In genomic region chr11:46808804-46809431, GRCh38 we compare ENCODE assay signal across 10 cellular contexts. TPM values are rescaled to one million over a fixed set of nuclear protein-coding genes. Genes with fewer than 3 reads are reported as not detected.
DNase-seq lines count a peak whose midpoint lies in the region; ATAC-seq and TF ChIP-seq lines count a peak whose summit lies in the region.
"Had no signal": no experiment of that assay in that cellular context is flagged by ENCODE, and none has a peak within 500 bp of the region (broad histone marks: within the 10 kb centered on the region; RNA-seq: fewer than 3 reads in every experiment).

No MANE protein-coding gene starts in this region.

- ATAC-seq in HG03175 (IDR thresholded peaks at IDR 0.05; ENCODE audit: unreplicated experiment), result no peak

- peak; percentile 1 for DNase-seq in DMS153 treated with DMSO at 0.1 percent for 48 hours (lab: John Stamatoyannopoulos, UW; ENCODE audit: unreplicated experiment)
- no peak for DNase-seq in DMS153 (lab: John Stamatoyannopoulos, UW)
- DNase-seq in LNCaP clone FGC (ENCODE audit: low read depth), result no peak
- DNase-seq in activated T-cell treated with anti-CD3 and anti-CD28 coated beads, Interleukin-2, amount 50 U/mL, for 1 hour, result no peak
- DNase-seq in GDM1 (lab: John Stamatoyannopoulos, UW), result no peak
- DNase-seq: left cardiac atrium had no signal

- H3K4me3 ChIP-seq in LNCaP clone FGC (ENCODE audit: low read depth, low read length), result no peak overlapping the region
- H3K4me3 ChIP-seq: BLaER1 had no signal

- H3K4me1 Mint-ChIP-seq in brain, result no peaks in the 10 kb centered on the region
- no peaks in the 10 kb centered on the region for H3K4me1 Mint-ChIP-seq in nephron

- H3K9me3 Mint-ChIP-seq in brain (no peaks in the 10 kb centered on the region), nephron (no peaks in the 10 kb centered on the region)

- H3K27ac Mint-ChIP-seq in brain, result no peak overlapping the region
- H3K27ac Mint-ChIP-seq in nephron, result no peak overlapping the region

- TF ChIP-seq CTCF in LNCaP clone FGC (IDR thresholded peaks at IDR 0.05; ENCODE audit: control insufficient read depth, extremely low read depth, insufficient read depth), result peak; percentile 74
- TF ChIP-seq CTCF in brain (conservative IDR thresholded peaks at IDR 0.05), result peak; percentile 16 to 25
- TF ChIP-seq CTCF in nephron (IDR thresholded peaks at IDR 0.05; ENCODE audit: unreplicated experiment in 3 of 3), result peak in 2 of 3 experiments; percentile 23 to 33

- H3K27me3 Mint-ChIP-seq in brain (no peaks in the 10 kb centered on the region), nephron (ENCODE audit: low read depth) (no peaks in the 10 kb centered on the region)

- H3K36me3 Mint-ChIP-seq in brain, result peaks cover 55% of the 10 kb centered on the region
- peaks cover 59% of the 10 kb centered on the region for H3K36me3 Mint-ChIP-seq in nephron (ENCODE audit: low read depth)

- H3K4me3 Mint-ChIP-seq in brain, result no peak overlapping the region
- no peak overlapping the region for H3K4me3 Mint-ChIP-seq in nephron

RNA-seq across cellular contexts. Expression of gene CKAP5, which starts 37.2 kb away (rescaled TPM):
- polyA plus RNA-seq in brain (ENCODE audit: insufficient read depth, low read depth, low replicate concordance), result 70.3 TPM

Comparison
In these comparisons a context has a peak if more than half of its experiments do, and no peak if none do; other contexts are left out.
1. CTCF ChIP-seq: peak in every context shown above with its lines; median percentile 74 in LNCaP clone FGC; 28 in nephron; 20 in brain.